Comparison of ENCODE assay signal across 1 cellular context in genomic region chr17:27106982-27107360, GRCh38.
TF ChIP-seq lines count a peak whose summit lies in the region.

No MANE protein-coding gene starts in this region.

TF ChIP-seq in K562, 482 proteins besides CTCF, POLR2A, EP300 and RAD21 (continued from another document and continues in another):
- TF ChIP-seq ZNF589 (CRISPR knock-in tag; IDR thresholded peaks at IDR 0.05; ENCODE audit: low read depth) (peak; percentile 81), POLR2G (IDR thresholded peaks at IDR 0.05; ENCODE audit: low read depth, low read length) (0 out of 2 replicates have a peak, but pooled peaks have one; percentile 10), FOXA3 (CRISPR knock-in tag; conservative IDR thresholded peaks at IDR 0.05 in 1 of 2, IDR thresholded peaks at IDR 0.05 in 1 of 2) (no peak), SREBF1 (IDR thresholded peaks at IDR 0.05; ENCODE audit: borderline replicate concordance, low read depth, low read length) (no peak), TAF7 (tag; IDR thresholded peaks at IDR 0.05) (no peak), CHAMP1 (IDR thresholded peaks at IDR 0.05) (no peak), ZNF586 (CRISPR knock-in tag; conservative IDR thresholded peaks at IDR 0.05) (no peak), DDX20 (tag; IDR thresholded peaks at IDR 0.05; ENCODE audit: low read depth) (peak; percentile 50; the same call in 1 of the 2 replicates), ZNF174 (CRISPR knock-in tag; IDR thresholded peaks at IDR 0.05) (no peak), ZC3H11A (IDR thresholded peaks at IDR 0.05; ENCODE audit: low read depth, low read length) (no peak), ZNF584 (CRISPR knock-in tag; IDR thresholded peaks at IDR 0.05; ENCODE audit: low read depth) (0 out of 2 replicates have a peak, but pooled peaks have one; percentile 47), NCOA4 (IDR thresholded peaks at IDR 0.05; ENCODE audit: partially characterized antibody) (no peak), HES1 (IDR thresholded peaks at IDR 0.05; ENCODE audit: low read depth) (no peak), ZNF655 (CRISPR knock-in tag; IDR thresholded peaks at IDR 0.05) (no peak), ID3 (CRISPR knock-in tag; IDR thresholded peaks at IDR 0.05) (no peak), ID3 (tag; IDR thresholded peaks at IDR 0.05) (peak; percentile 81), ZEB2 (IDR thresholded peaks at IDR 0.05) (no peak), ZNF311 (CRISPR knock-in tag; IDR thresholded peaks at IDR 0.05) (peak; percentile 71; the same call in 1 of the 2 replicates), SPI1 (IDR thresholded peaks at IDR 0.05; ENCODE audit: borderline replicate concordance, low read depth, low read length) (no peak), JUND (IDR thresholded peaks at IDR 0.05; ENCODE audit: borderline replicate concordance, low read depth, low read length) (no peak), JUND (tag; IDR thresholded peaks at IDR 0.05; ENCODE audit: borderline replicate concordance, low read depth, low read length) (peak; percentile 38; the same call in 1 of the 3 replicates), PRPF4 (IDR thresholded peaks at IDR 0.05; ENCODE audit: insufficient read depth, low read depth, low read length, poor library complexity, severe bottlenecking) (no peak), ZNF511 (CRISPR knock-in tag; IDR thresholded peaks at IDR 0.05) (no peak), HNRNPK (IDR thresholded peaks at IDR 0.05; ENCODE audit: low read depth, low read length, poor library complexity, severe bottlenecking) (no peak), ZZZ3 (IDR thresholded peaks at IDR 0.05) (no peak), SP1 (CRISPR knock-in tag; IDR thresholded peaks at IDR 0.05) (no peak), MYC (IDR thresholded peaks at IDR 0.05; ENCODE audit: low read depth, low read length) (no peak), MYC (CRISPR knock-in tag; IDR thresholded peaks at IDR 0.05; ENCODE audit: borderline replicate concordance, low read depth) (0 out of 2 replicates have a peak, but pooled peaks have one; percentile 41), ZNF696 (CRISPR knock-in tag; conservative IDR thresholded peaks at IDR 0.05) (no peak), ZBTB5 (IDR thresholded peaks at IDR 0.05) (no peak), ZBTB33 (CRISPR knock-in tag; IDR thresholded peaks at IDR 0.05) (no peak), ZHX1 (conservative IDR thresholded peaks at IDR 0.05; ENCODE audit: low read length) (no peak), ZNF224 (CRISPR knock-in tag; IDR thresholded peaks at IDR 0.05) (no peak), EGR1 (conservative IDR thresholded peaks at IDR 0.05) (no peak), ZNF668 (CRISPR knock-in tag; IDR thresholded peaks at IDR 0.05) (no peak), ZNF431 (CRISPR knock-in tag; IDR thresholded peaks at IDR 0.05) (no peak), HCFC1 (IDR thresholded peaks at IDR 0.05; ENCODE audit: low read depth, low read length) (no peak), GTF2B (IDR thresholded peaks at IDR 0.05; ENCODE audit: extremely low read depth, insufficient read length) (no peak), CC2D1A (IDR thresholded peaks at IDR 0.05) (no peak), ZNF239 (CRISPR knock-in tag; IDR thresholded peaks at IDR 0.05) (peak; percentile 19; the same call in 1 of the 2 replicates), TCFL5 (CRISPR knock-in tag; conservative IDR thresholded peaks at IDR 0.05) (no peak), KHSRP (IDR thresholded peaks at IDR 0.05) (no peak), ZNF316 (IDR thresholded peaks at IDR 0.05) (peak; percentile 63), ZNF740 (CRISPR knock-in tag; IDR thresholded peaks at IDR 0.05) (no peak), ZNF740 (tag; IDR thresholded peaks at IDR 0.05) (peak in 1 of 2 experiments; percentile 61; a peak in 1 of 4 replicates), BRF2 (IDR thresholded peaks at IDR 0.05; ENCODE audit: borderline replicate concordance, insufficient read depth, insufficient read length) (no peak), ARID1B (IDR thresholded peaks at IDR 0.05) (peak; percentile 44), MBD1 (CRISPR knock-in tag; IDR thresholded peaks at IDR 0.05) (no peak)
